22 cellular contexts compared by ENCODE assay signal in the genomic region with DNA sequence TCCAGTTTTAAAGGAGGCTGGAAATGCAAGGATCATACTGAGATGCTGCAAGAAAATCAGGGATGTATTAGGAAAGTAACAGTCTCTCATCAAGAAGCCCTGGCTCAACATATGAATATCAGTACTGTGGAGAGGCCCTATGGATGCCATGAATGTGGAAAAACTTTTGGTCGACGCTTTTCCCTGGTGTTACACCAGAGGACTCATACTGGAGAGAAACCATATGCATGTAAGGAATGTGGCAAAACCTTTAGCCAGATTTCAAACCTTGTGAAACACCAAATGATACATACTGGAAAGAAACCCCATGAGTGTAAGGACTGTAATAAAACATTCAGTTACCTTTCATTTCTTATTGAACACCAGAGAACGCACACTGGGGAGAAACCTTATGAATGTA. TPM values are rescaled to one million over a fixed set of nuclear protein-coding genes. Genes with fewer than 3 reads are reported as not detected.
DNase-seq lines count a peak whose midpoint lies in the region; ATAC-seq, FAIRE-seq and TF ChIP-seq lines count a peak whose summit lies in the region.
"Had no signal": no experiment of that assay in that cellular context is flagged by ENCODE, and none has a peak within 500 bp of the region (broad histone marks: within the 10 kb centered on the region; RNA-seq: fewer than 3 reads in every experiment).

No MANE protein-coding gene starts in this region.

- H3K36me3 Mint-ChIP-seq in activated T-cell treated with anti-CD3 and anti-CD28 coated beads, Interleukin-2, amount 50 U/mL, for 24 hours (ENCODE audit: low read depth) = peaks cover 98% of the 10 kb centered on the region
- H3K36me3 Mint-ChIP-seq in activated T-cell treated with anti-CD3 and anti-CD28 coated beads, Interleukin-2, amount 50 U/mL, for 4 hours (ENCODE audit: insufficient read depth) = peaks cover 83% of the 10 kb centered on the region
- peaks cover 79 to 98% of the 10 kb centered on the region in 2 donors for H3K36me3 Mint-ChIP-seq in stimulated activated naive B cell treated with anti-CD40 and anti-IgM and Interleukin-4, amounts not matched to agents 10 μg/mL and 1 μg/mL and 100 μg/mL, for 72 hours

- no peak overlapping the region for H3K4me3 Mint-ChIP-seq in activated T-cell treated with anti-CD3 and anti-CD28 coated beads, Interleukin-2, amount 50 U/mL, for 24 hours
- H3K4me3 Mint-ChIP-seq in activated T-cell treated with anti-CD3 and anti-CD28 coated beads, Interleukin-2, amount 50 U/mL, for 4 hours = no peak overlapping the region
- no peak overlapping the region for H3K4me3 Mint-ChIP-seq in stimulated activated naive B cell treated with anti-CD40 and anti-IgM and Interleukin-4, amounts not matched to agents 10 μg/mL and 1 μg/mL and 100 μg/mL, for 72 hours
- H3K4me3 Mint-ChIP-seq: activated CD4-positive, alpha-beta T cell treated with anti-CD3 and anti-CD28 coated beads for 36 hours; CD4-positive, alpha-beta T cell; stimulated activated memory B cell treated with anti-CD40 and anti-IgM and Interleukin-4, amounts not matched to agents 10 μg/mL and 1 μg/mL and 100 μg/mL, for 72 hours had no signal

- H3K4me1 ChIP-seq in adipocyte (ENCODE audit: control insufficient read depth, insufficient read depth, low read length) = no peaks in the 10 kb centered on the region
- H3K4me1 ChIP-seq: lower lobe of right lung, SJCRH30, upper lobe of right lung had no signal

- ATAC-seq in activated T-cell treated with anti-CD3 and anti-CD28 coated beads, Interleukin-2, amount 50 U/mL, for 4 hours = no peak
- ATAC-seq in stimulated activated naive B cell treated with anti-CD40 and anti-IgM and Interleukin-4, amounts not matched to agents 10 μg/mL and 1 μg/mL and 100 μg/mL, for 72 hours (replicated peaks) = no peak
- no peak for ATAC-seq in HG03520 (IDR thresholded peaks at IDR 0.05; ENCODE audit: unreplicated experiment)
- ATAC-seq in left cardiac atrium = no peak
- ATAC-seq: activated CD4-positive, alpha-beta T cell treated with anti-CD3 and anti-CD28 coated beads for 36 hours; lower lobe of right lung; naive thymus-derived CD8-positive, alpha-beta T cell; stimulated activated memory B cell treated with anti-CD40 and anti-IgM and Interleukin-4, amounts not matched to agents 10 μg/mL and 1 μg/mL and 100 μg/mL, for 72 hours; upper lobe of right lung had no signal

- peaks cover 2% of the 10 kb centered on the region for H3K4me1 Mint-ChIP-seq in activated T-cell treated with anti-CD3 and anti-CD28 coated beads, Interleukin-2, amount 50 U/mL, for 24 hours (ENCODE audit: low read depth)
- H3K4me1 Mint-ChIP-seq in activated T-cell treated with anti-CD3 and anti-CD28 coated beads, Interleukin-2, amount 50 U/mL, for 4 hours (ENCODE audit: low read depth) = no peaks in the 10 kb centered on the region
- H3K4me1 Mint-ChIP-seq in stimulated activated naive B cell treated with anti-CD40 and anti-IgM and Interleukin-4, amounts not matched to agents 10 μg/mL and 1 μg/mL and 100 μg/mL, for 72 hours = no peaks in the 10 kb centered on the region
- H3K4me1 Mint-ChIP-seq: naive thymus-derived CD8-positive, alpha-beta T cell; stimulated activated memory B cell treated with anti-CD40 and anti-IgM and Interleukin-4, amounts not matched to agents 10 μg/mL and 1 μg/mL and 100 μg/mL, for 72 hours had no signal

- H3K27ac Mint-ChIP-seq in activated T-cell treated with anti-CD3 and anti-CD28 coated beads, Interleukin-2, amount 50 U/mL, for 24 hours = peak overlapping the region; percentile 7
- peak overlapping the region; percentile 56 for H3K27ac Mint-ChIP-seq in stimulated activated naive B cell treated with anti-CD40 and anti-IgM and Interleukin-4, amounts not matched to agents 10 μg/mL and 1 μg/mL and 100 μg/mL, for 72 hours
- H3K27ac Mint-ChIP-seq: activated CD4-positive, alpha-beta T cell treated with anti-CD3 and anti-CD28 coated beads for 36 hours; CD4-positive, alpha-beta T cell; naive thymus-derived CD8-positive, alpha-beta T cell; stimulated activated memory B cell treated with anti-CD40 and anti-IgM and Interleukin-4, amounts not matched to agents 10 μg/mL and 1 μg/mL and 100 μg/mL, for 72 hours had no signal

- peaks cover 92% of the 10 kb centered on the region for H3K36me3 ChIP-seq in adipocyte (ENCODE audit: control insufficient read depth, insufficient read depth, low read length, severe bottlenecking)

- H3K4me3 ChIP-seq in adipocyte (ENCODE audit: low read length) = peak overlapping the region; percentile 75
- H3K4me3 ChIP-seq in fibroblast of villous mesenchyme (ENCODE audit: low read depth, low read length) = no peak overlapping the region
- H3K4me3 ChIP-seq: cardiac muscle cell, lower lobe of right lung, SJCRH30, upper lobe of right lung had no signal

- no peaks in the 10 kb centered on the region for H3K27me3 ChIP-seq in adipocyte (replicated peaks; ENCODE audit: control insufficient read depth, insufficient read depth, low read length)
- H3K27me3 ChIP-seq: cardiac muscle cell, SJCRH30, upper lobe of right lung had no signal

- DNase-seq in activated T-cell treated with anti-CD3 and anti-CD28 coated beads, Interleukin-2, amount 50 U/mL, for 24 hours = no peak
- DNase-seq in activated T-cell treated with anti-CD3 and anti-CD28 coated beads, Interleukin-2, amount 50 U/mL, for 4 hours = no peak
- DNase-seq in adipocyte (ENCODE audit: low read depth) (no peak), fibroblast of villous mesenchyme (ENCODE audit: low read depth) (peak; percentile 8), left cardiac atrium (no peak), urothelium cell line (ENCODE audit: low spot score) (no peak)
- DNase-seq in stimulated activated naive B cell treated with anti-CD40 and anti-IgM and Interleukin-4, amounts not matched to agents 10 μg/mL and 1 μg/mL and 100 μg/mL, for 72 hours = no peak
- DNase-seq: activated CD4-positive, alpha-beta T cell treated with anti-CD3 and anti-CD28 coated beads for 36 hours; activated CD8-positive, alpha-beta memory T cell treated with anti-CD3 and anti-CD28 coated beads, Interleukin-2, amount 50 U/mL, for 4 hours; activated naive CD4-positive, alpha-beta T cell treated with Interleukin-2 at 50 U/mL for 16 hours; CD4-positive, alpha-beta T cell; effector CD4-positive, alpha-beta T cell; lower lobe of right lung; NCI-H187; NCI-H510A treated with DMSO at 0.1 percent for 48 hours; upper lobe of right lung had no signal

- FAIRE-seq in urothelium cell line (lab: Jason Lieb, UNC) = no peak
- FAIRE-seq: A204.1 had no signal

- no peak overlapping the region for H3K9ac ChIP-seq in adipocyte (ENCODE audit: low read length)

- peaks cover 72% of the 10 kb centered on the region for H3K9me3 Mint-ChIP-seq in activated T-cell treated with anti-CD3 and anti-CD28 coated beads, Interleukin-2, amount 50 U/mL, for 24 hours
- peaks cover 60% of the 10 kb centered on the region for H3K9me3 Mint-ChIP-seq in activated T-cell treated with anti-CD3 and anti-CD28 coated beads, Interleukin-2, amount 50 U/mL, for 4 hours
- H3K9me3 Mint-ChIP-seq in stimulated activated naive B cell treated with anti-CD40 and anti-IgM and Interleukin-4, amounts not matched to agents 10 μg/mL and 1 μg/mL and 100 μg/mL, for 72 hours = peaks cover 27 to 38% of the 10 kb centered on the region in 2 donors

- H3K27me3 Mint-ChIP-seq in activated T-cell treated with anti-CD3 and anti-CD28 coated beads, Interleukin-2, amount 50 U/mL, for 24 hours = no peaks in the 10 kb centered on the region
- H3K27me3 Mint-ChIP-seq in activated T-cell treated with anti-CD3 and anti-CD28 coated beads, Interleukin-2, amount 50 U/mL, for 4 hours (ENCODE audit: low read depth) = no peaks in the 10 kb centered on the region
- H3K27me3 Mint-ChIP-seq in stimulated activated naive B cell treated with anti-CD40 and anti-IgM and Interleukin-4, amounts not matched to agents 10 μg/mL and 1 μg/mL and 100 μg/mL, for 72 hours = no peaks in the 10 kb centered on the region
- H3K27me3 Mint-ChIP-seq: activated CD4-positive, alpha-beta T cell treated with anti-CD3 and anti-CD28 coated beads for 36 hours; CD4-positive, alpha-beta T cell; naive thymus-derived CD8-positive, alpha-beta T cell; stimulated activated memory B cell treated with anti-CD40 and anti-IgM and Interleukin-4, amounts not matched to agents 10 μg/mL and 1 μg/mL and 100 μg/mL, for 72 hours had no signal

- no peak for TF ChIP-seq CTCF in fibroblast of villous mesenchyme (IDR thresholded peaks at IDR 0.05; ENCODE audit: insufficient read depth, low read depth, low read length)

- H3K9me3 ChIP-seq in adipocyte (ENCODE audit: control insufficient read depth, low read length) = peaks cover 100% of the 10 kb centered on the region

- intact Hi-C loops in left cardiac atrium (cut with DNase I) = no loop called here

RNA-seq across cellular contexts. Expression of gene ZNF891, which starts 24.5 kb away (rescaled TPM):
- total RNA-seq in activated T-cell treated with anti-CD3 and anti-CD28 coated beads, Interleukin-2, amount 50 U/mL, for 4 hours = 1 to 10 TPM; 1.4 to 1.6 (median 1.6) TPM
- total RNA-seq in fibroblast of villous mesenchyme (0.86 and 0.97 TPM in 2 replicates), left cardiac atrium (1 to 10 TPM; 1.2 to 1.3 TPM)

RNA-seq across cellular contexts. Expression of gene ZNF10, which starts 24.8 kb away (rescaled TPM):
- 1 to 10 TPM; 2.4 to 3.5 (median 2.6) TPM for total RNA-seq in activated T-cell treated with anti-CD3 and anti-CD28 coated beads, Interleukin-2, amount 50 U/mL, for 4 hours
- total RNA-seq in fibroblast of villous mesenchyme (5.2 TPM in 2 replicates), left cardiac atrium (10 to 100 TPM in 1 of 2 donors, 1 to 10 TPM in 1; 5.8 to 10.2 TPM)

RNA-seq across cellular contexts. Expression of gene ZNF140, which starts 24.9 kb away (rescaled TPM):
- 10 to 100 TPM; 10.4 to 15.0 (median 13.4) TPM for total RNA-seq in activated T-cell treated with anti-CD3 and anti-CD28 coated beads, Interleukin-2, amount 50 U/mL, for 4 hours
- total RNA-seq in fibroblast of villous mesenchyme (19.3 and 25.0 TPM in 2 replicates), left cardiac atrium (10 to 100 TPM in 1 of 2 donors, 1 to 10 TPM in 1; 7.4 to 10.6 TPM)
